ENCODE assay signal across 8 cellular contexts in genomic region chr10:18651324-18652007, GRCh38. TPM values are rescaled to one million over a fixed set of nuclear protein-coding genes. Genes with fewer than 3 reads are reported as not detected.
DNase-seq lines count a peak whose midpoint lies in the region; ATAC-seq and TF ChIP-seq lines count a peak whose summit lies in the region.

NSUN6 (minus strand) TSS chr10:18651587; CDS start chr10:18651203, 384 bp downstream.

- TF ChIP-seq POLR2A in heart left ventricle (IDR thresholded peaks at IDR 0.05) (peak in 1 of 2 donors; percentile 74), upper lobe of left lung (IDR thresholded peaks at IDR 0.05) (peak in 2 of 4 donors; percentile 57 to 79)

- peak within 1 kb of the TSS; percentile 97 for H3K4me3 Mint-ChIP-seq in activated naive CD8-positive, alpha-beta T cell treated with anti-CD3 and anti-CD28 coated beads, Interleukin-2, amount 50 U/mL, for 24 hours

- H3K9me3 ChIP-seq in heart left ventricle (no peaks in the 10 kb centered on the region), upper lobe of left lung (no peaks in the 10 kb centered on the region)

- 0 to 1% (median 0%) methylated on average over 38 to 39 of the region's 39 CpGs for WGBS in heart left ventricle, 4 donors
- WGBS in upper lobe of left lung, 2 donors: 1% methylated on average over 36 to 39 of the region's 39 CpGs

- ATAC-seq in HG02610 (IDR thresholded peaks at IDR 0.05; ENCODE audit: unreplicated experiment) (peak; percentile 98), heart left ventricle (peak; percentile 94 to 99 (median 98)), upper lobe of left lung (ENCODE audit: low FRiP score in 2 of 2) (peak; percentile 95 to 100)
- peak; percentile 95 for ATAC-seq in activated naive CD8-positive, alpha-beta T cell treated with anti-CD3 and anti-CD28 coated beads, Interleukin-2, amount 50 U/mL, for 24 hours

- H3K36me3 Mint-ChIP-seq in activated naive CD8-positive, alpha-beta T cell treated with anti-CD3 and anti-CD28 coated beads, Interleukin-2, amount 50 U/mL, for 24 hours (ENCODE audit: low read depth): peaks cover 11% of the 10 kb centered on the region

- DNase-seq in GM12864 (ENCODE audit: low read depth): peak; percentile 75
- peak; percentile 72 for DNase-seq in NCI-H1105 (lab: John Stamatoyannopoulos, UW)
- DNase-seq in T follicular helper cell (ENCODE audit: low read depth): peak; percentile 90
- peak; percentile 94 for DNase-seq in activated naive CD8-positive, alpha-beta T cell treated with anti-CD3 and anti-CD28 coated beads, Interleukin-2, amount 50 U/mL, for 24 hours
- DNase-seq in heart left ventricle: peak; percentile 90 to 93 (median 91)
- DNase-seq in pons (ENCODE audit: low spot score): peak; percentile 85
- peak; percentile 90 to 97 for DNase-seq in upper lobe of left lung

- no peaks in the 10 kb centered on the region for H3K27me3 Mint-ChIP-seq in activated naive CD8-positive, alpha-beta T cell treated with anti-CD3 and anti-CD28 coated beads, Interleukin-2, amount 50 U/mL, for 24 hours

- H3K9me3 Mint-ChIP-seq in activated naive CD8-positive, alpha-beta T cell treated with anti-CD3 and anti-CD28 coated beads, Interleukin-2, amount 50 U/mL, for 24 hours: no peaks in the 10 kb centered on the region

- H3K4me3 ChIP-seq in GM12864 (ENCODE audit: low read depth, low read length) (peak within 1 kb of the TSS; percentile 84), heart left ventricle (peak within 1 kb of the TSS; percentile 33 to 82 (median 71)), upper lobe of left lung (peak within 1 kb of the TSS; percentile 51 to 69 (median 62))

- TF ChIP-seq EP300 in upper lobe of left lung (IDR thresholded peaks at IDR 0.05): peak in 2 of 4 donors; percentile 60 to 85

- H3K27ac Mint-ChIP-seq in activated naive CD8-positive, alpha-beta T cell treated with anti-CD3 and anti-CD28 coated beads, Interleukin-2, amount 50 U/mL, for 24 hours: peak within 1 kb of the TSS; percentile 97

- TF ChIP-seq CTCF in GM12864 (IDR thresholded peaks at IDR 0.05; ENCODE audit: low read depth, low read length, missing control alignments) (peak; percentile 10), heart left ventricle (IDR thresholded peaks at IDR 0.05) (peak in 5 of 12 donors; percentile 11 to 44 (median 25)), upper lobe of left lung (IDR thresholded peaks at IDR 0.05) (peak in 1 of 6 experiments; percentile 12)

- H3K36me3 ChIP-seq in heart left ventricle: peaks cover 0 to 36% (median 5%) of the 10 kb centered on the region in 9 donors
- peaks cover 0 to 5% (median 0%) of the 10 kb centered on the region in 4 donors for H3K36me3 ChIP-seq in upper lobe of left lung

- peaks cover 0 to 29% (median 14%) of the 10 kb centered on the region in 12 donors for H3K4me1 ChIP-seq in heart left ventricle
- H3K4me1 ChIP-seq in upper lobe of left lung: peaks cover 10 to 21% (median 13%) of the 10 kb centered on the region in 4 donors

- intact Hi-C loops in heart left ventricle (cut with DNase I): loop anchor here in 1 of 10 donors (10.0 kb wide), 2 partner anchors 107 to 307 kb away; no protein-coding TSS in a partner anchor

- H3K4me1 Mint-ChIP-seq in activated naive CD8-positive, alpha-beta T cell treated with anti-CD3 and anti-CD28 coated beads, Interleukin-2, amount 50 U/mL, for 24 hours: peaks cover 43% of the 10 kb centered on the region

- H3K27ac ChIP-seq in heart left ventricle: peak within 1 kb of the TSS; percentile 81 to 95 (median 89)
- peak within 1 kb of the TSS; percentile 81 to 92 (median 92) for H3K27ac ChIP-seq in upper lobe of left lung

- H3K27me3 ChIP-seq in heart left ventricle (no peaks in the 10 kb centered on the region), upper lobe of left lung (no peaks in the 10 kb centered on the region)

RNA-seq across cellular contexts. Expression of gene NSUN6, which starts in this region (rescaled TPM):
- total RNA-seq in heart left ventricle: 1 to 10 TPM; 3.1 to 10.0 (median 7.5) TPM
- polyA plus RNA-seq in heart left ventricle: 1 to 10 TPM; 6.9 to 7.8 TPM
- total RNA-seq in upper lobe of left lung: 10 to 100 TPM in 4 of 6 donors, 1 to 10 TPM in 2; 5.9 to 35.6 (median 16.0) TPM

Comparison
In these comparisons a context has a peak if more than half of its experiments do, and no peak if none do; other contexts are left out.
1. Peak in every context shown above with its lines: DNase-seq, ATAC-seq, H3K4me3 ChIP-seq and H3K27ac ChIP-seq.